In genomic region chr1:180117764-180118116, GRCh38 we compare ENCODE assay signal across 1 cellular context.
TF ChIP-seq lines count a peak whose summit lies in the region.

No MANE protein-coding gene starts in this region.

TF ChIP-seq in A549, 52 proteins besides CTCF, POLR2A, EP300 and RAD21 (continued from another document):
- TF ChIP-seq ELK1 (IDR thresholded peaks at IDR 0.05; ENCODE audit: low read depth, low read length), result no peak
- TF ChIP-seq CEBPB (IDR thresholded peaks at IDR 0.05), result no peak
